8 cellular contexts compared by ENCODE assay signal in the genomic region with DNA sequence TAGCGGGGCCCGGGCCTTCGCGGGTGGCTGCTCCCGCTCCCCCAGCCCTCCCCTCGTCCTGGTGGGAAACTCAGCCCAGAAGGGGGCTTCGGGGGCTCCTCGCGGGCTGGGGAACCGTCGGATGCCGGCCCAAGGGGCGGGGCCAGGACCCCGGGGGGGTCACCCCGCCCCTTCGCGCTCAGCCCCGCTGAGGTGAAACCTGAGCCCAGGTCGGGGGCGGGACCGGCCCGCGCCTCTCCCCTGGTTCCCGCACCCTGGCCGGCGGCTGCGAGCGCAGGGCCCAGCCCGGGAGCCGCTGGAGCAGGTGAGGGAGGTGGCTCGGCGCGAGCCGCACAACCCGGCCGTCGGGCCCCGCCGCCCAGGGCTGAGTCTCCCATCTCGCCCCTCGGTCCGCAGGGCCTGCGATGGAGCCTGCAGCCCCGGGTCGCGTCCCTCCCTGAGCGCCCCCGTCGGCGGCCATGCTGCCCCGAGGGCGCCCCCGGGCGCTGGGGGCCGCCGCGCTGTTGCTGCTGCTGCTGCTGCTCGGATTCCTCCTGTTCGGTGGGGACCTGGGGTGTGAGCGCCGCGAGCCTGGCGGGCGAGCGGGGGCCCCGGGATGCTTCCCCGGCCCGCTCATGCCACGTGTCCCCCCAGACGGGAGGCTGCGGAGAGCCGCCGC. TPM values are rescaled to one million over a fixed set of nuclear protein-coding genes. Genes with fewer than 3 reads are reported as not detected.
DNase-seq lines count a peak whose midpoint lies in the region; ATAC-seq and TF ChIP-seq lines count a peak whose summit lies in the region.

A gene (plus strand): TSS at position 232 of the 658 bp plus-strand sequence. CDS start 227 bp downstream, at position 459.

- no peak within 1 kb of the TSS for H3K9ac ChIP-seq in neural progenitor cell

- H3K4me1 Mint-ChIP-seq in neural progenitor cell = peaks cover 40% of the 10 kb centered on the region

- ATAC-seq in GM19467 (IDR thresholded peaks at IDR 0.05; ENCODE audit: unreplicated experiment) = no peak
- no peak for ATAC-seq in omental fat pad (ENCODE audit: low FRiP score)

- H3K27me3 Mint-ChIP-seq in neural progenitor cell (ENCODE audit: insufficient read depth, low read depth) = peaks cover 38% of the 10 kb centered on the region

- DNase-seq in NCI-H2227 (lab: John Stamatoyannopoulos, UW; ENCODE audit: unreplicated experiment) (peak; percentile 60), NCI-H2227 treated with DMSO at 0.1 percent for 48 hours (lab: John Stamatoyannopoulos, UW) (no peak), OCI-LY7 (ENCODE audit: low spot score) (no peak), neural progenitor cell (ENCODE audit: low spot score) (peak; percentile 89), omental fat pad (ENCODE audit: low spot score) (no peak)
- DNase-seq in effector memory CD4-positive, alpha-beta T cell = peak in 2 of 3 donors; percentile 17 to 20
- DNase-seq in stimulated activated CD4-positive, alpha-beta T cell treated with anti-CD3 and anti-CD28 coated beads, Interleukin-2, amount 100 ng/mL, for 48 hours = no peak

- H3F3A ChIP-seq in neural progenitor cell (ENCODE audit: low read depth) = peaks cover 50% of the 10 kb centered on the region

- H3K4me3 ChIP-seq in OCI-LY7 (ENCODE audit: low read depth, low read length, poor library complexity, severe bottlenecking) (peak within 1 kb of the TSS; percentile 36), neural progenitor cell (peak within 1 kb of the TSS; percentile 61)
- H3K4me3 ChIP-seq in effector memory CD4-positive, alpha-beta T cell (ENCODE audit: insufficient read depth, low read depth, low read length, poor library complexity, severe bottlenecking) = peak within 1 kb of the TSS; percentile 66

- no peaks in the 10 kb centered on the region for H3K9me3 Mint-ChIP-seq in neural progenitor cell

- no peaks in the 10 kb centered on the region for H3K27me3 ChIP-seq in effector memory CD4-positive, alpha-beta T cell (replicated peaks; ENCODE audit: control insufficient read depth, insufficient read depth, low read length, poor library complexity, severe bottlenecking)
- peaks cover 10% of the 10 kb centered on the region for H3K27me3 ChIP-seq in neural progenitor cell

- H4K20me1 ChIP-seq in OCI-LY7 (ENCODE audit: insufficient read depth, low read length) (no peaks in the 10 kb centered on the region), neural progenitor cell (ENCODE audit: low read depth) (peaks cover 10% of the 10 kb centered on the region)

- intact Hi-C loops in OCI-LY7 (cut with micrococcal nuclease; ENCODE audit: unreplicated experiment) = no loop called here

- no TSS peak for BruUV-seq in OCI-LY7 (replicated peaks; lab: Mats Ljungman, UMichigan)

- H3K36me3 ChIP-seq in OCI-LY7 (ENCODE audit: insufficient read depth, low read length) (no peaks in the 10 kb centered on the region), neural progenitor cell (no peaks in the 10 kb centered on the region)
- H3K36me3 ChIP-seq in effector memory CD4-positive, alpha-beta T cell (ENCODE audit: control insufficient read depth, insufficient read depth, low read length) = no peaks in the 10 kb centered on the region

- peak within 1 kb of the TSS; percentile 55; the same call in 1 of the 2 replicates for H2AFZ ChIP-seq in OCI-LY7 (ENCODE audit: low read length)
- H2AFZ ChIP-seq in neural progenitor cell (replicated peaks) = peak within 1 kb of the TSS; percentile 87

- peak within 1 kb of the TSS; percentile 51 for H3K4me2 ChIP-seq in OCI-LY7 (ENCODE audit: low read length)
- peak within 1 kb of the TSS; percentile 82 for H3K4me2 ChIP-seq in neural progenitor cell

- no peaks in the 10 kb centered on the region for H3K79me2 ChIP-seq in OCI-LY7 (ENCODE audit: insufficient read depth, low read depth, low read length)
- H3K79me2 ChIP-seq in neural progenitor cell (ENCODE audit: low read depth) = peaks cover 5% of the 10 kb centered on the region

- no peaks in the 10 kb centered on the region for H3K9me2 ChIP-seq in OCI-LY7 (ENCODE audit: insufficient read depth, low read length)

- TF ChIP-seq CTCF in OCI-LY7 (conservative IDR thresholded peaks at IDR 0.05; ENCODE audit: low read length) (no peak), neural progenitor cell (IDR thresholded peaks at IDR 0.05) (no peak), omental fat pad (IDR thresholded peaks at IDR 0.05) (no peak)

- POLR2A ChIA-PET in OCI-LY7 (lab: Charles Lee) = no interaction called here

- H3K27ac ChIP-seq in OCI-LY7 (ENCODE audit: low read depth, low read length, poor library complexity, severe bottlenecking) (no peak within 1 kb of the TSS), neural progenitor cell (no peak within 1 kb of the TSS)
- peak within 1 kb of the TSS; percentile 37 for H3K27ac ChIP-seq in effector memory CD4-positive, alpha-beta T cell (ENCODE audit: insufficient read depth, low read length, poor library complexity, severe bottlenecking)

- H3K36me3 Mint-ChIP-seq in neural progenitor cell = no peaks in the 10 kb centered on the region

- CTCF ChIA-PET in OCI-LY7 (lab: Charles Lee; ENCODE audit: unreplicated experiment) = no interaction called here

- H3K4me1 ChIP-seq in OCI-LY7 (ENCODE audit: insufficient read depth, low read length, poor library complexity, severe bottlenecking) (peaks cover 44% of the 10 kb centered on the region), neural progenitor cell (peaks cover 32% of the 10 kb centered on the region)
- H3K4me1 ChIP-seq in effector memory CD4-positive, alpha-beta T cell (ENCODE audit: control insufficient read depth, insufficient read depth, low read length, poor library complexity, severe bottlenecking) = peaks cover 31% of the 10 kb centered on the region

- H3K4me3 Mint-ChIP-seq in neural progenitor cell = peak within 1 kb of the TSS; percentile 80

- H3K27ac Mint-ChIP-seq in neural progenitor cell = peak within 1 kb of the TSS; percentile 58

- no peaks in the 10 kb centered on the region for H3K9me3 ChIP-seq in OCI-LY7 (ENCODE audit: low read length)
- no peaks in the 10 kb centered on the region for H3K9me3 ChIP-seq in effector memory CD4-positive, alpha-beta T cell (ENCODE audit: control insufficient read depth, low read length)
- H3K9me3 ChIP-seq in neural progenitor cell (ENCODE audit: low read depth) = no peaks in the 10 kb centered on the region

RNA-seq across cellular contexts. Expression of the gene that starts here (rescaled TPM):
- total RNA-seq in OCI-LY7 (2014; rRNA removed; shearing (Covaris generic)) = 0.08 and 0.60 TPM in 2 replicates
- total RNA-seq in OCI-LY7 (2022) (1.00 and 1.3 TPM in 2 replicates), neural progenitor cell (ENCODE audit: low replicate concordance) (5.0 and 13.4 TPM in 2 replicates), omental fat pad (under 1 TPM in 2 of 4 donors, not detected in 2; 0.24 to 0.37 TPM)

Comparison
In these comparisons a context has a peak if more than half of its experiments do, and no peak if none do; other contexts are left out.
1. DNase-seq: peak in NCI-H2227 (single experiment), effector memory CD4-positive, alpha-beta T cell (2 of 3) and neural progenitor cell (single experiment); none in NCI-H2227 treated with DMSO at 0.1 percent for 48 hours (single experiment), OCI-LY7 (single experiment), omental fat pad (single experiment) and stimulated activated CD4-positive, alpha-beta T cell treated with anti-CD3 and anti-CD28 coated beads, Interleukin-2, amount 100 ng/mL, for 48 hours (0 of 2).
2. Peak in every context shown above with its lines, with median percentiles within 50 percentile points of each other: H3K4me3 ChIP-seq.